ENCODE assay signal across 14 cellular contexts in the genomic region with DNA sequence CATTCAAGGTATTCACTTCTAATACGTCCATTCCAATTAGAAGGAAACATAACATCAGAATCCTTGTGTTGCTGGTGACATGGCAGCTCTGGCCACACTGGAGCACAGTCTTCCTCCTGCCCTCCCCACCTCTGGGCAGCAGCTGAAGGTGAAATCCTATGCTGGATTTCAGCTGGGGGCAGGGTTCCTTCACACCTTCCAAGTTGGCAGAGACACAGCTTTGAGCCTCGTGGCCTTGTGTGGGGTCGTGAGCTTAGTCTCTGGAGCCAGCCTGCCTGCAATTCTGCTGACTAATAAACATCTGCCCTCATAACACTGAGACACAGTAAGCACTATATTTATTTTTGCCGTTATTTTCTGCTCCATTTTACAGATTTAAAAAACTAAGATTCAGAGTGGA.
A peak's percentile ranks its signal among the peaks of the same experiment; 100 is the strongest.
DNase-seq lines count a peak whose midpoint lies in the region; ATAC-seq and TF ChIP-seq lines count a peak whose summit lies in the region.
"Had no signal": no experiment of that assay in that cellular context is flagged by ENCODE, and none has a peak within 500 bp of the region (broad histone marks: within the 10 kb centered on the region; RNA-seq: fewer than 3 reads in every experiment).

No MANE protein-coding gene starts in this region.

- no CpG with 5 or more reads among the region's 4 CpGs for WGBS in H9 (ENCODE audit: extremely low coverage, insufficient read length, low lambda C conversion rate)
- 14 to 24% (median 14%) methylated on average over 4 of the region's 4 CpGs for WGBS in psoas muscle, 3 donors
- WGBS in testis, 2 donors = 38 to 39% methylated on average over 4 of the region's 4 CpGs

- no peak overlapping the region for H2BK15ac ChIP-seq in H9 (ENCODE audit: low read depth, low read length)

- no peak overlapping the region for H2BK5ac ChIP-seq in H9 (ENCODE audit: insufficient read length, low read length)

- no peak overlapping the region for H3K56ac ChIP-seq in H9 (ENCODE audit: insufficient read length, low read depth, low read length)

- H3K4me1 ChIP-seq in H9 (ENCODE audit: insufficient read depth, low read length) (no peaks in the 10 kb centered on the region), Loucy (ENCODE audit: insufficient read depth, low read length, poor library complexity, severe bottlenecking) (peaks cover 45% of the 10 kb centered on the region), psoas muscle (peaks cover 18% of the 10 kb centered on the region), testis (peaks cover 5% of the 10 kb centered on the region)
- H3K4me1 ChIP-seq: Caco-2 had no signal

- no peak overlapping the region for H3T11ph ChIP-seq in H9 (ENCODE audit: low read length)

- H3K36me3 ChIP-seq in Loucy (ENCODE audit: insufficient read depth, low read length) (no peaks in the 10 kb centered on the region), psoas muscle (ENCODE audit: insufficient read depth in 1 of 2, low read depth in 1 of 2) (no peaks in the 10 kb centered on the region), testis (ENCODE audit: low read depth, missing control alignments) (no peaks in the 10 kb centered on the region)

- no peaks in the 10 kb centered on the region for H3K9me2 ChIP-seq in Loucy (replicated peaks; ENCODE audit: low read depth, low read length)

- H4K91ac ChIP-seq in H9 (ENCODE audit: insufficient read length, low read depth, low read length) = no peak overlapping the region

- H3K4me1 Mint-ChIP-seq in H9 = peaks cover 7 to 19% of the 10 kb centered on the region in 2 experiments
- no peaks in the 10 kb centered on the region for H3K4me1 Mint-ChIP-seq in stimulated activated memory B cell treated with anti-CD40 and anti-IgM and Interleukin-4, amounts not matched to agents 10 μg/mL and 1 μg/mL and 100 μg/mL, for 72 hours

- H3F3A ChIP-seq in Loucy (ENCODE audit: low read depth) = no peaks in the 10 kb centered on the region

- no peak overlapping the region for H3K9ac ChIP-seq in H9 (ENCODE audit: extremely low read depth, insufficient read length, low read length)
- no peak overlapping the region for H3K9ac ChIP-seq in Loucy (ENCODE audit: low read depth, low read length, poor library complexity, severe bottlenecking)

- no peak overlapping the region for H2BK12ac ChIP-seq in H9 (ENCODE audit: insufficient read length, low read depth, low read length)

- H3K79me2 ChIP-seq in H9 (ENCODE audit: insufficient read depth, low read length) (no peaks in the 10 kb centered on the region), Loucy (ENCODE audit: insufficient read depth, low read length) (no peaks in the 10 kb centered on the region)

- TF ChIP-seq POLR2A in testis (IDR thresholded peaks at IDR 0.05) = no peak

- peak overlapping the region in 1 of 3 experiments; percentile 53; a peak in 1 of 7 replicates for H3K27ac Mint-ChIP-seq in H9
- H3K27ac Mint-ChIP-seq in stimulated activated memory B cell treated with anti-CD40 and anti-IgM and Interleukin-4, amounts not matched to agents 10 μg/mL and 1 μg/mL and 100 μg/mL, for 72 hours = no peak overlapping the region
- H3K27ac Mint-ChIP-seq: CD4-positive, alpha-beta T cell; GM23338; HFFc6 had no signal

- no peaks in the 10 kb centered on the region for H3K9me3 ChIP-seq in H9 (ENCODE audit: control insufficient read depth, low read depth, low read length)
- no peaks in the 10 kb centered on the region for H3K9me3 ChIP-seq in Loucy (ENCODE audit: insufficient read depth, low read depth, low read length)
- H3K9me3 ChIP-seq in psoas muscle = peaks cover 4% of the 10 kb centered on the region
- no peaks in the 10 kb centered on the region for H3K9me3 ChIP-seq in testis

- no peak for TF ChIP-seq CTCF in H9 (conservative IDR thresholded peaks at IDR 0.05)
- TF ChIP-seq CTCF in Loucy (conservative IDR thresholded peaks at IDR 0.05; ENCODE audit: low read length) = no peak
- TF ChIP-seq CTCF in psoas muscle (IDR thresholded peaks at IDR 0.05) = no peak
- TF ChIP-seq CTCF in testis (IDR thresholded peaks at IDR 0.05) = no peak

- H3K23ac ChIP-seq in H9 (ENCODE audit: insufficient read length, low read depth, low read length) = no peak overlapping the region

- H3K23me2 ChIP-seq in H9 (ENCODE audit: insufficient read length, low read depth, low read length, poor library complexity, severe bottlenecking) = no peaks in the 10 kb centered on the region

- peaks cover 0 to 12% (median 3%) of the 10 kb centered on the region in 3 experiments; a peak in 4 of 7 replicates for H3K36me3 Mint-ChIP-seq in H9 (ENCODE audit: insufficient read depth in 1 of 3, low read depth in 3 of 3)
- no peaks in the 10 kb centered on the region for H3K36me3 Mint-ChIP-seq in stimulated activated memory B cell treated with anti-CD40 and anti-IgM and Interleukin-4, amounts not matched to agents 10 μg/mL and 1 μg/mL and 100 μg/mL, for 72 hours

- ATAC-seq in psoas muscle (peak; percentile 58 to 97 (median 94)), HG03378 (IDR thresholded peaks at IDR 0.05; ENCODE audit: unreplicated experiment) (no peak)
- no peak for ATAC-seq in stimulated activated memory B cell treated with anti-CD40 and anti-IgM and Interleukin-4, amounts not matched to agents 10 μg/mL and 1 μg/mL and 100 μg/mL, for 72 hours
- ATAC-seq: HCT116 had no signal

- H3K4me3 Mint-ChIP-seq in H9 = no peak overlapping the region
- H3K4me3 Mint-ChIP-seq in stimulated activated memory B cell treated with anti-CD40 and anti-IgM and Interleukin-4, amounts not matched to agents 10 μg/mL and 1 μg/mL and 100 μg/mL, for 72 hours = no peak overlapping the region
- H3K4me3 Mint-ChIP-seq: CD4-positive, alpha-beta T cell; GM23338; HFFc6 had no signal

- H3K4me3 ChIP-seq in Loucy (ENCODE audit: low read length, poor library complexity, severe bottlenecking) (no peak overlapping the region), psoas muscle (no peak overlapping the region), testis (no peak overlapping the region)
- H3K4me3 ChIP-seq: GM23338 had no signal

- no peak overlapping the region for H3K4ac ChIP-seq in H9 (ENCODE audit: low read depth, low read length)

- no peak overlapping the region for H2BK20ac ChIP-seq in H9 (ENCODE audit: low read depth, low read length, poor library complexity, severe bottlenecking)

- H3K18ac ChIP-seq in H9 (ENCODE audit: insufficient read length, low read depth, low read length) = peak overlapping the region; percentile 46

- H3K27ac ChIP-seq in H9 (ENCODE audit: insufficient read length, low read depth, low read length) (no peak overlapping the region), psoas muscle (peak overlapping the region; percentile 30), testis (no peak overlapping the region)
- H3K27ac ChIP-seq: C4-2B had no signal

- H3K27me3 Mint-ChIP-seq in H9 (ENCODE audit: low read depth) = no peaks in the 10 kb centered on the region; the same call in 1 of the 2 replicates
- no peaks in the 10 kb centered on the region for H3K27me3 Mint-ChIP-seq in stimulated activated memory B cell treated with anti-CD40 and anti-IgM and Interleukin-4, amounts not matched to agents 10 μg/mL and 1 μg/mL and 100 μg/mL, for 72 hours
- H3K27me3 Mint-ChIP-seq: CD4-positive, alpha-beta T cell had no signal

- peaks cover 14 to 16% of the 10 kb centered on the region in 2 experiments for H3K9me3 Mint-ChIP-seq in H9
- H3K9me3 Mint-ChIP-seq in stimulated activated memory B cell treated with anti-CD40 and anti-IgM and Interleukin-4, amounts not matched to agents 10 μg/mL and 1 μg/mL and 100 μg/mL, for 72 hours = no peaks in the 10 kb centered on the region

- no peak overlapping the region for H4K5ac ChIP-seq in H9 (ENCODE audit: insufficient read length, low read depth, low read length)

- H3K4me2 ChIP-seq in H9 (ENCODE audit: insufficient read depth, insufficient read length, low read length) (no peak overlapping the region), Loucy (ENCODE audit: low read depth, low read length, poor library complexity, severe bottlenecking) (no peak overlapping the region)
- H3K4me2 ChIP-seq: GM23338 had no signal

- no peak overlapping the region for H2BK120ac ChIP-seq in H9 (ENCODE audit: low read depth, low read length, poor library complexity, severe bottlenecking)

- no peak for DNase-seq in H9
- DNase-seq in psoas muscle = peak in 1 of 2 donors; percentile 56
- DNase-seq in testis = peak; percentile 18
- DNase-seq: AML-193; Caco-2; CD4-positive, alpha-beta T cell; HFFc6; IMR-90 had no signal

- intact Hi-C loops in psoas muscle (cut with DNase I) = loop anchor here in 1 of 2 donors (5.0 kb wide), 1 partner anchor 37 kb away; no protein-coding TSS in a partner anchor
- intact Hi-C loops in testis (cut with DNase I; ENCODE audit: low total_unique reads) = no loop called here

- no peak overlapping the region for H2AK5ac ChIP-seq in H9 (ENCODE audit: insufficient read length, low read length)

- H3K79me1 ChIP-seq in H9 (ENCODE audit: insufficient read depth, low read depth, low read length, poor library complexity, severe bottlenecking) = no peaks in the 10 kb centered on the region

- 0 out of 2 replicates have a peak overlapping the region, but pooled peaks have one; percentile 63 for H3K14ac ChIP-seq in H9 (ENCODE audit: insufficient read depth, low read length)

- H4K20me1 ChIP-seq in H9 (ENCODE audit: control insufficient read depth, insufficient read depth, insufficient read length) (no peaks in the 10 kb centered on the region), Loucy (ENCODE audit: insufficient read depth, low read length, poor library complexity, severe bottlenecking) (no peaks in the 10 kb centered on the region)

- H2AFZ ChIP-seq in H9 (ENCODE audit: low read length) (no peak overlapping the region), Loucy (ENCODE audit: low read length) (peak overlapping the region; percentile 22; the same call in 1 of the 2 replicates)
- H2AFZ ChIP-seq: GM23338 had no signal

- no peak overlapping the region for H4K8ac ChIP-seq in H9 (replicated peaks; ENCODE audit: insufficient read length, low read depth, low read length)

- H3K27me3 ChIP-seq in H9 (ENCODE audit: insufficient read depth, low read length) (no peaks in the 10 kb centered on the region), Loucy (ENCODE audit: insufficient read depth, low read length, poor library complexity, severe bottlenecking) (no peaks in the 10 kb centered on the region), psoas muscle (ENCODE audit: insufficient read depth in 3 of 3, low read length in 2 of 3) (no peaks in the 10 kb centered on the region), testis (no peaks in the 10 kb centered on the region)

Comparison
In these comparisons a context has a peak if more than half of its experiments do, and no peak if none do; other contexts are left out.
1. ATAC-seq: peak in psoas muscle (4 of 4); none in stimulated activated memory B cell treated with anti-CD40 and anti-IgM and Interleukin-4, amounts not matched to agents 10 μg/mL and 1 μg/mL and 100 μg/mL, for 72 hours (single experiment) and HG03378 (single experiment).